23 cellular contexts compared by ENCODE assay signal in genomic region chr5:118968406-118968911, GRCh38.
"Had no signal": no experiment of that assay in that cellular context is flagged by ENCODE, and none has a peak within 500 bp of the region (broad histone marks: within the 10 kb centered on the region; RNA-seq: fewer than 3 reads in every experiment).

No MANE protein-coding gene starts in this region.

- ATAC-seq: naive thymus-derived CD4-positive, alpha-beta T cell; stimulated activated naive B cell treated with anti-CD40 and anti-IgM and Interleukin-4, amounts not matched to agents 10 μg/mL and 1 μg/mL and 100 μg/mL, for 72 hours; stimulated activated naive CD8-positive, alpha-beta T cell treated with anti-CD3 and anti-CD28 coated beads, Interleukin-15, amount 100 ng/mL, for 72 hours had no signal

- FAIRE-seq: endothelial cell of umbilical vein, keratinocyte had no signal

- H3K27ac ChIP-seq: colonic mucosa, heart right ventricle, left ventricle myocardium inferior, parathyroid adenoma, prostate gland, sigmoid colon, skin epidermis, thoracic aorta, transverse colon had no signal

- H3K9me3 Mint-ChIP-seq: immature natural killer cell had no signal

- H3K4me1 ChIP-seq: colonic mucosa, prostate gland, transverse colon had no signal

- H2AFZ ChIP-seq: parathyroid adenoma had no signal

- H3K9me3 ChIP-seq: colonic mucosa, heart right ventricle, left ventricle myocardium inferior, prostate gland, sigmoid colon, thoracic aorta, transverse colon had no signal

- H3K4me3 Mint-ChIP-seq: immature natural killer cell; naive thymus-derived CD4-positive, alpha-beta T cell; nephron progenitor cell; stimulated activated naive B cell treated with anti-CD40 and anti-IgM and Interleukin-4, amounts not matched to agents 10 μg/mL and 1 μg/mL and 100 μg/mL, for 72 hours; stimulated activated naive CD8-positive, alpha-beta T cell treated with anti-CD3 and anti-CD28 coated beads, Interleukin-15, amount 100 ng/mL, for 72 hours had no signal

- H3K9ac ChIP-seq: parathyroid adenoma had no signal

- H3K4me1 Mint-ChIP-seq: stimulated activated naive CD8-positive, alpha-beta T cell treated with anti-CD3 and anti-CD28 coated beads, Interleukin-15, amount 100 ng/mL, for 72 hours had no signal

- H3K27ac Mint-ChIP-seq: naive thymus-derived CD4-positive, alpha-beta T cell; nephron progenitor cell; stimulated activated naive B cell treated with anti-CD40 and anti-IgM and Interleukin-4, amounts not matched to agents 10 μg/mL and 1 μg/mL and 100 μg/mL, for 72 hours; stimulated activated naive CD8-positive, alpha-beta T cell treated with anti-CD3 and anti-CD28 coated beads, Interleukin-15, amount 100 ng/mL, for 72 hours had no signal

- H3K4me3 ChIP-seq: colonic mucosa, heart right ventricle, left ventricle myocardium inferior, lung, prostate gland, sigmoid colon, skin epidermis, thoracic aorta, transverse colon had no signal

- H3K27me3 ChIP-seq: colonic mucosa, heart right ventricle, sigmoid colon, transverse colon had no signal

- H3K36me3 ChIP-seq: colonic mucosa, heart right ventricle, left ventricle myocardium inferior, prostate gland, sigmoid colon, thoracic aorta, transverse colon had no signal

- DNase-seq: colonic mucosa; dermis blood vessel endothelial cell; erythroblast; foreskin melanocyte; immature natural killer cell; left ventricle myocardium inferior; mesenchymal stem cell; naive thymus-derived CD4-positive, alpha-beta T cell; nephron progenitor cell; sigmoid colon; stimulated activated CD4-positive, alpha-beta T cell treated with anti-CD3 and anti-CD28 coated beads, Interleukin-2, amount 100 ng/mL, for 24 hours; stimulated activated CD4-positive, alpha-beta T cell treated with anti-CD3 and anti-CD28 coated beads, Interleukin-4, amount 100 ng/mL, for 4 hours; stimulated activated naive B cell treated with anti-CD40 and anti-IgM and Interleukin-4, amounts not matched to agents 10 μg/mL and 1 μg/mL and 100 μg/mL, for 72 hours; stimulated activated naive CD8-positive, alpha-beta T cell treated with anti-CD3 and anti-CD28 coated beads, Interleukin-15, amount 100 ng/mL, for 72 hours; transverse colon had no signal

- H3K27me3 Mint-ChIP-seq: stimulated activated naive B cell treated with anti-CD40 and anti-IgM and Interleukin-4, amounts not matched to agents 10 μg/mL and 1 μg/mL and 100 μg/mL, for 72 hours; stimulated activated naive CD8-positive, alpha-beta T cell treated with anti-CD3 and anti-CD28 coated beads, Interleukin-15, amount 100 ng/mL, for 72 hours had no signal
